ENCODE assay signal across 3 cellular contexts in genomic region chr15:57436961-57437360, GRCh38.
TF ChIP-seq lines count a peak whose summit lies in the region.

No MANE protein-coding gene starts in this region.

TF ChIP-seq in liver, 16 proteins besides CTCF, POLR2A, EP300 and RAD21:
- TF ChIP-seq YY1 (IDR thresholded peaks at IDR 0.05) = no peak
- no peak for TF ChIP-seq SP1 (IDR thresholded peaks at IDR 0.05)
- TF ChIP-seq JUND (IDR thresholded peaks at IDR 0.05) = no peak
- TF ChIP-seq MAX (IDR thresholded peaks at IDR 0.05) = no peak
- no peak for TF ChIP-seq GABPA (IDR thresholded peaks at IDR 0.05 in 1 of 2, conservative IDR thresholded peaks at IDR 0.05 in 1 of 2)
- no peak for TF ChIP-seq RXRA (IDR thresholded peaks at IDR 0.05)
- TF ChIP-seq ATF3 (IDR thresholded peaks at IDR 0.05) = no peak
- TF ChIP-seq TAF1 (conservative IDR thresholded peaks at IDR 0.05) = no peak
- TF ChIP-seq HNF4G (IDR thresholded peaks at IDR 0.05) = no peak
- no peak for TF ChIP-seq HNF4A (conservative IDR thresholded peaks at IDR 0.05)
- no peak for TF ChIP-seq FOXA1 (IDR thresholded peaks at IDR 0.05)
- no peak for TF ChIP-seq NR2F2 (IDR thresholded peaks at IDR 0.05)
- no peak for TF ChIP-seq FOXA2 (IDR thresholded peaks at IDR 0.05)
- TF ChIP-seq REST (IDR thresholded peaks at IDR 0.05) = no peak
- TF ChIP-seq EGR1 (IDR thresholded peaks at IDR 0.05; ENCODE audit: low read depth in 2 of 2) = no peak
- no peak for TF ChIP-seq ZBTB33 (IDR thresholded peaks at IDR 0.05)

TF ChIP-seq in HepG2, 621 proteins besides CTCF, POLR2A, EP300 and RAD21:
- TF ChIP-seq SP2 (CRISPR knock-in tag; IDR thresholded peaks at IDR 0.05) = no peak
- TF ChIP-seq DMAP1 (CRISPR knock-in tag; IDR thresholded peaks at IDR 0.05) = no peak
- no peak for TF ChIP-seq SRF (IDR thresholded peaks at IDR 0.05; ENCODE audit: low read depth, low read length)
- TF ChIP-seq ZSCAN9 (CRISPR knock-in tag; IDR thresholded peaks at IDR 0.05; ENCODE audit: borderline replicate concordance) = no peak
- no peak for TF ChIP-seq PCBP2 (optimal IDR thresholded peaks at IDR 0.05; ENCODE audit: low read depth, low read length, poor library complexity, severe bottlenecking)
- no peak for TF ChIP-seq ZNF407 (CRISPR knock-in tag; IDR thresholded peaks at IDR 0.05; ENCODE audit: not compliant biosample characterization)

TF ChIP-seq in H1, 55 proteins besides CTCF, POLR2A, EP300 and RAD21:
- TF ChIP-seq PHF8 (conservative IDR thresholded peaks at IDR 0.05; ENCODE audit: low read depth, low read length) (no peak), JUND (IDR thresholded peaks at IDR 0.05; ENCODE audit: low read length) (no peak), GABPA (IDR thresholded peaks at IDR 0.05; ENCODE audit: borderline replicate concordance, insufficient read depth, low read length) (no peak), CBX5 (IDR thresholded peaks at IDR 0.05; ENCODE audit: low read depth, low read length) (no peak), SIN3A (conservative IDR thresholded peaks at IDR 0.05 in 1 of 2, IDR thresholded peaks at IDR 0.05 in 1 of 2; ENCODE audit: low read depth in 1 of 2, low read length in 2 of 2) (no peak), SP1 (IDR thresholded peaks at IDR 0.05; ENCODE audit: low read depth, low read length) (no peak), GTF2F1 (IDR thresholded peaks at IDR 0.05; ENCODE audit: borderline replicate concordance, low read depth, low read length) (no peak)
TF ChIP-seq in H1: peak in this region for 0.
